Comparison of ENCODE assay signal across 18 cellular contexts in genomic region chr13:29569253-29570057, GRCh38. TPM values are rescaled to one million over a fixed set of nuclear protein-coding genes. Genes with fewer than 3 reads are reported as not detected.
DNase-seq lines count a peak whose midpoint lies in the region; ATAC-seq and TF ChIP-seq lines count a peak whose summit lies in the region.
"Had no signal": no experiment of that assay in that cellular context is flagged by ENCODE, and none has a peak within 500 bp of the region (broad histone marks: within the 10 kb centered on the region; RNA-seq: fewer than 3 reads in every experiment).

No MANE protein-coding gene starts in this region.

- no peak overlapping the region for H3K27ac ChIP-seq in coronary artery
- no peak overlapping the region for H3K27ac ChIP-seq in A673 (ENCODE audit: low read depth, low read length, poor library complexity, severe bottlenecking)
- H3K27ac ChIP-seq in right cardiac atrium (ENCODE audit: low read length), result no peak overlapping the region
- H3K27ac ChIP-seq: Peyer's patch, psoas muscle had no signal

- TF ChIP-seq CTCF in Calu3 (IDR thresholded peaks at IDR 0.05; ENCODE audit: unreplicated experiment) (no peak), coronary artery (IDR thresholded peaks at IDR 0.05) (no peak), A673 (conservative IDR thresholded peaks at IDR 0.05; ENCODE audit: low read depth, low read length) (no peak)

- no peaks in the 10 kb centered on the region for H3K9me3 Mint-ChIP-seq in Calu3 (ENCODE audit: low read depth, unreplicated experiment)
- no peaks in the 10 kb centered on the region for H3K9me3 Mint-ChIP-seq in naive thymus-derived CD8-positive, alpha-beta T cell
- H3K9me3 Mint-ChIP-seq: activated B cell treated with CpG ODN at 0.5 μM for 24 hours; naive B cell; stimulated activated naive CD8-positive, alpha-beta T cell treated with anti-CD3 and anti-CD28 coated beads, Interleukin-15, amount 100 ng/mL, for 72 hours had no signal

- peaks cover 21% of the 10 kb centered on the region for H3K4me1 ChIP-seq in A673 (ENCODE audit: insufficient read depth, low read length, poor library complexity, severe bottlenecking)
- peaks cover 3% of the 10 kb centered on the region for H3K4me1 ChIP-seq in right cardiac atrium (ENCODE audit: control insufficient read depth, insufficient read depth, low read length)
- H3K4me1 ChIP-seq: psoas muscle had no signal

- BruUV-seq in Calu3 (replicated peaks; lab: Mats Ljungman, UMichigan) (no TSS peak), A673 (replicated peaks; lab: Mats Ljungman, UMichigan) (no TSS peak)

- DNase-seq in Calu3 (peak; percentile 42), NCI-H226 (peak; percentile 47), coronary artery (ENCODE audit: low spot score) (peak; percentile 28), A673 (ENCODE audit: low spot score) (no peak), DMS 273 treated with DMSO at 0.1 percent for 48 hours (lab: John Stamatoyannopoulos, UW) (no peak), right cardiac atrium (no peak), NCI-H1105 (lab: John Stamatoyannopoulos, UW) (no peak)
- DNase-seq in naive thymus-derived CD8-positive, alpha-beta T cell, result no peak
- DNase-seq: activated B cell treated with CpG ODN at 0.5 μM for 24 hours; DND-41; naive B cell; NCI-H187 treated with DMSO at 0.1 percent for 48 hours; NCI-H748 treated with DMSO at 0.1 percent for 48 hours; Peyer's patch; psoas muscle; stimulated activated naive CD8-positive, alpha-beta T cell treated with anti-CD3 and anti-CD28 coated beads, Interleukin-15, amount 100 ng/mL, for 72 hours; T-helper 1 cell had no signal

- no peaks in the 10 kb centered on the region for H3K36me3 ChIP-seq in A673 (ENCODE audit: insufficient read depth, low read length, poor library complexity, severe bottlenecking)
- H3K36me3 ChIP-seq: Peyer's patch had no signal

- H3K4me1 Mint-ChIP-seq in Calu3 (ENCODE audit: low read depth, unreplicated experiment), result peaks cover 72% of the 10 kb centered on the region
- peaks cover 17 to 65% (median 42%) of the 10 kb centered on the region in 4 donors for H3K4me1 Mint-ChIP-seq in naive thymus-derived CD8-positive, alpha-beta T cell

- ATAC-seq in naive thymus-derived CD8-positive, alpha-beta T cell, result no peak
- ATAC-seq in right cardiac atrium, result no peak
- ATAC-seq: psoas muscle; stimulated activated naive CD8-positive, alpha-beta T cell treated with anti-CD3 and anti-CD28 coated beads, Interleukin-15, amount 100 ng/mL, for 72 hours had no signal

- H3K4me3 Mint-ChIP-seq in Calu3 (ENCODE audit: low read depth, unreplicated experiment), result peak overlapping the region; percentile 24
- peak overlapping the region in 1 of 10 donors; percentile 33 for H3K4me3 Mint-ChIP-seq in naive thymus-derived CD8-positive, alpha-beta T cell
- H3K4me3 Mint-ChIP-seq: activated B cell treated with CpG ODN at 0.5 μM for 24 hours; B cell; naive B cell; stimulated activated naive CD8-positive, alpha-beta T cell treated with anti-CD3 and anti-CD28 coated beads, Interleukin-15, amount 100 ng/mL, for 72 hours had no signal

- H3K4me3 ChIP-seq in coronary artery (no peak overlapping the region), A673 (ENCODE audit: low read depth, low read length, poor library complexity, severe bottlenecking) (no peak overlapping the region), right cardiac atrium (ENCODE audit: low read length) (no peak overlapping the region)
- H3K4me3 ChIP-seq: Peyer's patch, psoas muscle had no signal

- no peak overlapping the region for H3K27ac Mint-ChIP-seq in Calu3 (ENCODE audit: unreplicated experiment)
- H3K27ac Mint-ChIP-seq in naive thymus-derived CD8-positive, alpha-beta T cell, result peak overlapping the region in 6 of 10 donors; percentile 8 to 73 (median 53)
- H3K27ac Mint-ChIP-seq: activated B cell treated with CpG ODN at 0.5 μM for 24 hours; B cell; stimulated activated naive CD8-positive, alpha-beta T cell treated with anti-CD3 and anti-CD28 coated beads, Interleukin-15, amount 100 ng/mL, for 72 hours had no signal

- POLR2A ChIA-PET in naive thymus-derived CD8-positive, alpha-beta T cell (lab: Charles Lee), result no interaction called here
- POLR2A ChIA-PET in A673 (lab: Charles Lee; ENCODE audit: low non-redundant PET), result no interaction called here

- WGBS in right cardiac atrium, result 74% methylated on average over 8 of the region's 8 CpGs

- intact Hi-C loops in Calu3 (cut with micrococcal nuclease; ENCODE audit: unreplicated experiment), result no loop called here
- intact Hi-C loops in A673 (cut with micrococcal nuclease; ENCODE audit: unreplicated experiment), result no loop called here
- intact Hi-C loops in right cardiac atrium (cut with DNase I), result no loop called here

- H3K27me3 ChIP-seq in A673 (replicated peaks; ENCODE audit: insufficient read depth, low read depth, low read length, poor library complexity), result no peaks in the 10 kb centered on the region
- no peaks in the 10 kb centered on the region for H3K27me3 ChIP-seq in right cardiac atrium (ENCODE audit: control insufficient read depth, insufficient read depth)
- H3K27me3 ChIP-seq: Peyer's patch had no signal

- CTCF ChIA-PET in Calu3 (lab: Charles Lee) (interaction anchor here (0.9 to 1.2 kb wide), 2 partner anchors 18 to 19 kb away, joined by 3 read pairs; no protein-coding TSS in a partner anchor), A673 (lab: Charles Lee) (no interaction called here)

- no peaks in the 10 kb centered on the region for H3K27me3 Mint-ChIP-seq in Calu3 (ENCODE audit: unreplicated experiment)
- H3K27me3 Mint-ChIP-seq in naive thymus-derived CD8-positive, alpha-beta T cell, result no peaks in the 10 kb centered on the region
- H3K27me3 Mint-ChIP-seq: activated B cell treated with CpG ODN at 0.5 μM for 24 hours; B cell; naive B cell; stimulated activated naive CD8-positive, alpha-beta T cell treated with anti-CD3 and anti-CD28 coated beads, Interleukin-15, amount 100 ng/mL, for 72 hours had no signal

- H3K9me3 ChIP-seq in A673 (ENCODE audit: low read depth, low read length, poor library complexity, severe bottlenecking), result no peaks in the 10 kb centered on the region
- H3K9me3 ChIP-seq in right cardiac atrium (ENCODE audit: control insufficient read depth, low read length), result no peaks in the 10 kb centered on the region
- H3K9me3 ChIP-seq: Peyer's patch, psoas muscle had no signal

- H3K36me3 Mint-ChIP-seq in Calu3 (ENCODE audit: insufficient read depth, unreplicated experiment), result peaks cover 26% of the 10 kb centered on the region
- no peaks in the 10 kb centered on the region for H3K36me3 Mint-ChIP-seq in naive thymus-derived CD8-positive, alpha-beta T cell
- H3K36me3 Mint-ChIP-seq: naive B cell had no signal

RNA-seq across cellular contexts. Expression of gene SLC7A1, which starts 26.0 kb away (rescaled TPM):
- total RNA-seq in Calu3 (2022), result 86.6 and 91.4 TPM in 2 replicates
- total RNA-seq in naive thymus-derived CD8-positive, alpha-beta T cell, result 10 to 100 TPM; 41.6 to 51.1 TPM
- 1 to 10 TPM; 2.0 to 5.3 (median 2.9) TPM for polyA plus RNA-seq in naive thymus-derived CD8-positive, alpha-beta T cell
- 81.6 and 101 TPM in 2 replicates for total RNA-seq in A673 (2021)
- total RNA-seq in right cardiac atrium, result 10 to 100 TPM; 10.4 to 43.1 (median 13.9) TPM
- 4.5 TPM for polyA plus RNA-seq in right cardiac atrium

Comparison
In these comparisons a context has a peak if more than half of its experiments do, and no peak if none do; other contexts are left out.
1. DNase-seq: peak in Calu3 (single experiment), NCI-H226 (single experiment) and coronary artery (single experiment); none in naive thymus-derived CD8-positive, alpha-beta T cell (0 of 10), A673 (single experiment), DMS 273 treated with DMSO at 0.1 percent for 48 hours (single experiment), right cardiac atrium (0 of 3) and NCI-H1105 (single experiment).